In genomic region chr2:151043484-151043883, GRCh38 we compare ENCODE assay signal across 13 cellular contexts.
DNase-seq lines count a peak whose midpoint lies in the region; ATAC-seq and TF ChIP-seq lines count a peak whose summit lies in the region.
"Had no signal": no experiment of that assay in that cellular context is flagged by ENCODE, and none has a peak within 500 bp of the region (broad histone marks: within the 10 kb centered on the region; RNA-seq: fewer than 3 reads in every experiment).

No MANE protein-coding gene starts in this region.

- no peak for TF ChIP-seq RAD21 in neural cell (conservative IDR thresholded peaks at IDR 0.05)

- H3K9me3 ChIP-seq in neural cell (ENCODE audit: low read length) = no peaks in the 10 kb centered on the region

- TF ChIP-seq CTCF in brain microvascular endothelial cell (IDR thresholded peaks at IDR 0.05; ENCODE audit: low read depth, low read length, missing control alignments) (no peak), neural cell (IDR thresholded peaks at IDR 0.05; ENCODE audit: poor library complexity, severe bottlenecking) (no peak)

- H4K20me1 ChIP-seq in neural cell (ENCODE audit: insufficient read depth) = no peaks in the 10 kb centered on the region

- H3K79me2 ChIP-seq in neural cell (replicated peaks; ENCODE audit: insufficient read depth, low read length) = no peaks in the 10 kb centered on the region

- DNase-seq in H4 (ENCODE audit: low spot score) = peak; percentile 79
- DNase-seq in NCI-H2171 treated with DMSO at 0.1 percent for 48 hours (lab: John Stamatoyannopoulos, UW) = peak; percentile 91
- DNase-seq in brain microvascular endothelial cell = peak; percentile 85
- no peak for DNase-seq in GM19238 (ENCODE audit: insufficient read length, low spot score)
- no peak for DNase-seq in AG20443 (ENCODE audit: low spot score)
- DNase-seq: anterior cingulate cortex; CD8-positive, alpha-beta memory T cell; immature natural killer cell; naive B cell had no signal

- H3K4me2 ChIP-seq in neural cell (ENCODE audit: low read length) = no peak overlapping the region

- H2AFZ ChIP-seq in neural cell (ENCODE audit: low read depth, low read length) = no peak overlapping the region

- H3K27ac ChIP-seq in brain microvascular endothelial cell (no peak overlapping the region), neural cell (ENCODE audit: low read length) (peak overlapping the region; percentile 72)

- H3K27me3 ChIP-seq in brain microvascular endothelial cell (replicated peaks) (no peaks in the 10 kb centered on the region), neural cell (ENCODE audit: insufficient read depth, low read depth, low read length) (no peaks in the 10 kb centered on the region)

- H3K4me3 ChIP-seq in brain microvascular endothelial cell (ENCODE audit: low read depth, low read length) (no peak overlapping the region), neural cell (ENCODE audit: low read length) (no peak overlapping the region)
- H3K4me3 ChIP-seq: skin epidermis had no signal

- in situ Hi-C loops in brain microvascular endothelial cell (cut with HindIII; ENCODE audit: low pct_ligation_motif_present, low sequenced_read_pairs) = no loop called here

- no peaks in the 10 kb centered on the region for H3F3A ChIP-seq in neural cell (ENCODE audit: insufficient read depth, low read length, poor library complexity, severe bottlenecking)

- TF ChIP-seq EP300 in neural cell (conservative IDR thresholded peaks at IDR 0.05; ENCODE audit: poor library complexity, severe bottlenecking) = no peak

- H3K36me3 ChIP-seq in brain microvascular endothelial cell (replicated peaks) (no peaks in the 10 kb centered on the region), neural cell (ENCODE audit: insufficient read depth, low read length) (no peaks in the 10 kb centered on the region)

- H3K9ac ChIP-seq in neural cell (ENCODE audit: low read length) = no peak overlapping the region

- ATAC-seq in HG03045 (IDR thresholded peaks at IDR 0.05; ENCODE audit: unreplicated experiment) (no peak), HG03175 (IDR thresholded peaks at IDR 0.05; ENCODE audit: unreplicated experiment) (no peak)

- H3K9me2 ChIP-seq in neural cell (ENCODE audit: insufficient read depth, low read length) = no peaks in the 10 kb centered on the region

TF ChIP-seq in neural cell, 6 proteins besides CTCF, POLR2A, EP300 and RAD21:
- no peak for TF ChIP-seq POLR2AphosphoS5 (IDR thresholded peaks at IDR 0.05)
- TF ChIP-seq TAF1 (IDR thresholded peaks at IDR 0.05; ENCODE audit: low read depth) = no peak
- TF ChIP-seq MXI1 (conservative IDR thresholded peaks at IDR 0.05; ENCODE audit: poor library complexity, severe bottlenecking) = no peak
- TF ChIP-seq SMC3 (conservative IDR thresholded peaks at IDR 0.05; ENCODE audit: poor library complexity) = no peak
- TF ChIP-seq REST (IDR thresholded peaks at IDR 0.05; ENCODE audit: borderline replicate concordance) = no peak
- TF ChIP-seq EZH2 (IDR thresholded peaks at IDR 0.05; ENCODE audit: borderline replicate concordance, insufficient read depth, low read length, poor library complexity, severe bottlenecking) = no peak

Comparison
In these comparisons a context has a peak if more than half of its experiments do, and no peak if none do; other contexts are left out.
1. DNase-seq: peak in H4 (single experiment), NCI-H2171 treated with DMSO at 0.1 percent for 48 hours (single experiment) and brain microvascular endothelial cell (single experiment); none in GM19238 (single experiment) and AG20443 (single experiment).